Comparison of ENCODE assay signal across 1 cellular context in the genomic region with DNA sequence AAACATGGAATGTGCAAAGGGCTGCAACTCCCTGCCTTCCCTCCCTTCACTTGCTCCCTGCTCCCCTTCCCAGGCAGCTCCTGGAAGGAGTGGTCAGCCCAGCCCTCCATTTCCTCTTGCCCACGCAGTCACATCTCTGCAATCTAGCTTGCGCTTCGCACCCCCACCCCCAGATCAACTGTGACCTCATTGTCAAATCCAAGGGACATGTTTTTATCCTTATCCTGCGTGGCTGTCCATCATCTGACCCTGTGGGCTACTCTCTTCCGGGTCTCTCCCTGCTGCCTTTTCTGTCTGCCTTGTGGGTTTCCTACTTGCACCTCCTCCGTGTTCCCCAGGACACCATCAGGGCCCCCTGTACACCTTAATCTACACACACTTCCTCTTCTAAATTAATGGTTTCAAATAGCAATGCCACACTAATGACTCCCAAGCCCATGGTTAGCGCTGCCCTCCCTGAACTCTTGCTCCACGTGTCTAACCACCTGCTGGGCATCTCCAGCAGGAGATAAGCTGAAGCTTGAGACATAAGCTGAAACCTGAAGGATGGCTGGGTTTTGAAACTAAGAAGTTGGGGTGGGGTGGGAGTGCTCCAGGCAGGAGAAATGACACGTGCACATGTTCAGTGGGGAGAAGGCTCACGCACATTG.
TF ChIP-seq lines count a peak whose summit lies in the region.

No MANE protein-coding gene starts in this region.

TF ChIP-seq in HEK293, 187 proteins besides CTCF, POLR2A, EP300 and RAD21 (continued from another document):
- TF ChIP-seq, protein P1, sequence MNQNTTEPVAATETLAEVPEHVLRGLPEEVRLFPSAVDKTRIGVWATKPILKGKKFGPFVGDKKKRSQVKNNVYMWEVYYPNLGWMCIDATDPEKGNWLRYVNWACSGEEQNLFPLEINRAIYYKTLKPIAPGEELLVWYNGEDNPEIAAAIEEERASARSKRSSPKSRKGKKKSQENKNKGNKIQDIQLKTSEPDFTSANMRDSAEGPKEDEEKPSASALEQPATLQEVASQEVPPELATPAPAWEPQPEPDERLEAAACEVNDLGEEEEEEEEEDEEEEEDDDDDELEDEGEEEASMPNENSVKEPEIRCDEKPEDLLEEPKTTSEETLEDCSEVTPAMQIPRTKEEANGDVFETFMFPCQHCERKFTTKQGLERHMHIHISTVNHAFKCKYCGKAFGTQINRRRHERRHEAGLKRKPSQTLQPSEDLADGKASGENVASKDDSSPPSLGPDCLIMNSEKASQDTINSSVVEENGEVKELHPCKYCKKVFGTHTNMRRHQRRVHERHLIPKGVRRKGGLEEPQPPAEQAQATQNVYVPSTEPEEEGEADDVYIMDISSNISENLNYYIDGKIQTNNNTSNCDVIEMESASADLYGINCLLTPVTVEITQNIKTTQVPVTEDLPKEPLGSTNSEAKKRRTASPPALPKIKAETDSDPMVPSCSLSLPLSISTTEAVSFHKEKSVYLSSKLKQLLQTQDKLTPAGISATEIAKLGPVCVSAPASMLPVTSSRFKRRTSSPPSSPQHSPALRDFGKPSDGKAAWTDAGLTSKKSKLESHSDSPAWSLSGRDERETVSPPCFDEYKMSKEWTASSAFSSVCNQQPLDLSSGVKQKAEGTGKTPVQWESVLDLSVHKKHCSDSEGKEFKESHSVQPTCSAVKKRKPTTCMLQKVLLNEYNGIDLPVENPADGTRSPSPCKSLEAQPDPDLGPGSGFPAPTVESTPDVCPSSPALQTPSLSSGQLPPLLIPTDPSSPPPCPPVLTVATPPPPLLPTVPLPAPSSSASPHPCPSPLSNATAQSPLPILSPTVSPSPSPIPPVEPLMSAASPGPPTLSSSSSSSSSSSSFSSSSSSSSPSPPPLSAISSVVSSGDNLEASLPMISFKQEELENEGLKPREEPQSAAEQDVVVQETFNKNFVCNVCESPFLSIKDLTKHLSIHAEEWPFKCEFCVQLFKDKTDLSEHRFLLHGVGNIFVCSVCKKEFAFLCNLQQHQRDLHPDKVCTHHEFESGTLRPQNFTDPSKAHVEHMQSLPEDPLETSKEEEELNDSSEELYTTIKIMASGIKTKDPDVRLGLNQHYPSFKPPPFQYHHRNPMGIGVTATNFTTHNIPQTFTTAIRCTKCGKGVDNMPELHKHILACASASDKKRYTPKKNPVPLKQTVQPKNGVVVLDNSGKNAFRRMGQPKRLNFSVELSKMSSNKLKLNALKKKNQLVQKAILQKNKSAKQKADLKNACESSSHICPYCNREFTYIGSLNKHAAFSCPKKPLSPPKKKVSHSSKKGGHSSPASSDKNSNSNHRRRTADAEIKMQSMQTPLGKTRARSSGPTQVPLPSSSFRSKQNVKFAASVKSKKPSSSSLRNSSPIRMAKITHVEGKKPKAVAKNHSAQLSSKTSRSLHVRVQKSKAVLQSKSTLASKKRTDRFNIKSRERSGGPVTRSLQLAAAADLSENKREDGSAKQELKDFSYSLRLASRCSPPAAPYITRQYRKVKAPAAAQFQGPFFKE (tag by site-specific recombination; IDR thresholded peaks at IDR 0.05; ENCODE audit: borderline replicate concordance) = no peak
- peak; percentile 50 for TF ChIP-seq ZIC2 (tag by site-specific recombination; IDR thresholded peaks at IDR 0.05)
- TF ChIP-seq KLF1 (tag by site-specific recombination; IDR thresholded peaks at IDR 0.05) = no peak
- no peak for TF ChIP-seq ZBTB20 (tag by site-specific recombination; IDR thresholded peaks at IDR 0.05)
- TF ChIP-seq ZNF548 (tag by site-specific recombination; IDR thresholded peaks at IDR 0.05) = no peak
- TF ChIP-seq ZNF776 (tag by site-specific recombination; IDR thresholded peaks at IDR 0.05; ENCODE audit: borderline replicate concordance) = no peak
- TF ChIP-seq ZBTB49 (tag by site-specific recombination; IDR thresholded peaks at IDR 0.05; ENCODE audit: low read depth) = no peak
- peak; percentile 81 for TF ChIP-seq GLIS1 (tag by site-specific recombination; IDR thresholded peaks at IDR 0.05)
- TF ChIP-seq ZNF16 (tag by site-specific recombination; IDR thresholded peaks at IDR 0.05; ENCODE audit: low read depth) = no peak
- TF ChIP-seq ZNF707 (tag by site-specific recombination; IDR thresholded peaks at IDR 0.05) = no peak
- TF ChIP-seq ZNF571 (tag by site-specific recombination; IDR thresholded peaks at IDR 0.05) = no peak
- TF ChIP-seq ZNF169 (tag by site-specific recombination; IDR thresholded peaks at IDR 0.05) = no peak
- TF ChIP-seq ZNF112 (tag by site-specific recombination; IDR thresholded peaks at IDR 0.05) = no peak
- TF ChIP-seq ZNF645 (tag by site-specific recombination; IDR thresholded peaks at IDR 0.05) = no peak
- TF ChIP-seq ZNF626 (tag by site-specific recombination; IDR thresholded peaks at IDR 0.05) = no peak
- no peak for TF ChIP-seq PATZ1 (tag by site-specific recombination; IDR thresholded peaks at IDR 0.05)
- TF ChIP-seq ZNF223 (tag by site-specific recombination; IDR thresholded peaks at IDR 0.05) = no peak
- TF ChIP-seq, protein P2, sequence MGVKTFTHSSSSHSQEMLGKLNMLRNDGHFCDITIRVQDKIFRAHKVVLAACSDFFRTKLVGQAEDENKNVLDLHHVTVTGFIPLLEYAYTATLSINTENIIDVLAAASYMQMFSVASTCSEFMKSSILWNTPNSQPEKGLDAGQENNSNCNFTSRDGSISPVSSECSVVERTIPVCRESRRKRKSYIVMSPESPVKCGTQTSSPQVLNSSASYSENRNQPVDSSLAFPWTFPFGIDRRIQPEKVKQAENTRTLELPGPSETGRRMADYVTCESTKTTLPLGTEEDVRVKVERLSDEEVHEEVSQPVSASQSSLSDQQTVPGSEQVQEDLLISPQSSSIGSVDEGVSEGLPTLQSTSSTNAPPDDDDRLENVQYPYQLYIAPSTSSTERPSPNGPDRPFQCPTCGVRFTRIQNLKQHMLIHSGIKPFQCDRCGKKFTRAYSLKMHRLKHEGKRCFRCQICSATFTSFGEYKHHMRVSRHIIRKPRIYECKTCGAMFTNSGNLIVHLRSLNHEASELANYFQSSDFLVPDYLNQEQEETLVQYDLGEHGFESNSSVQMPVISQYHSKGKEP (tag by site-specific recombination; IDR thresholded peaks at IDR 0.05) = no peak
- TF ChIP-seq EGR2 (tag by site-specific recombination; IDR thresholded peaks at IDR 0.05; ENCODE audit: low read depth) = peak; percentile 44; the same call in 1 of the 2 replicates
- no peak for TF ChIP-seq KLF7 (tag by site-specific recombination; IDR thresholded peaks at IDR 0.05; ENCODE audit: borderline replicate concordance)
- no peak for TF ChIP-seq ZNF146 (tag by site-specific recombination; IDR thresholded peaks at IDR 0.05)
- TF ChIP-seq, protein P3, sequence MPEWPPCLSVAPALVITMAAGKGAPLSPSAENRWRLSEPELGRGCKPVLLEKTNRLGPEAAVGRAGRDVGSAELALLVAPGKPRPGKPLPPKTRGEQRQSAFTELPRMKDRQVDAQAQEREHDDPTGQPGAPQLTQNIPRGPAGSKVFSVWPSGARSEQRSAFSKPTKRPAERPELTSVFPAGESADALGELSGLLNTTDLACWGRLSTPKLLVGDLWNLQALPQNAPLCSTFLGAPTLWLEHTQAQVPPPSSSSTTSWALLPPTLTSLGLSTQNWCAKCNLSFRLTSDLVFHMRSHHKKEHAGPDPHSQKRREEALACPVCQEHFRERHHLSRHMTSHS (tag by site-specific recombination; IDR thresholded peaks at IDR 0.05) = no peak
TF ChIP-seq in HEK293: peak in this region for 5.
